ENCODE assay signal across 8 cellular contexts in genomic region chr17:36148559-36149295, GRCh38. TPM values are rescaled to one million over a fixed set of nuclear protein-coding genes. Genes with fewer than 3 reads are reported as not detected.
DNase-seq lines count a peak whose midpoint lies in the region; ATAC-seq, FAIRE-seq and TF ChIP-seq lines count a peak whose summit lies in the region.

No MANE protein-coding gene starts in this region.

- FAIRE-seq in GM12892 (lab: Jason Lieb, UNC): no peak

- peak; percentile 81 to 89 for ATAC-seq in activated naive CD4-positive, alpha-beta T cell treated with anti-CD3 and anti-CD28 coated beads, Interleukin-2, amount 50 U/mL, for 72 hours

- H3K27ac Mint-ChIP-seq in activated naive CD4-positive, alpha-beta T cell treated with anti-CD3 and anti-CD28 coated beads, Interleukin-2, amount 50 U/mL, for 72 hours: no peak overlapping the region

- H3K9me3 ChIP-seq in cardiac muscle cell (ENCODE audit: low read depth) (no peaks in the 10 kb centered on the region), prostate gland (no peaks in the 10 kb centered on the region), uterus (no peaks in the 10 kb centered on the region)

- H3K4me1 ChIP-seq in cardiac muscle cell (ENCODE audit: low read depth) (no peaks in the 10 kb centered on the region), prostate gland (replicated peaks) (no peaks in the 10 kb centered on the region), uterus (no peaks in the 10 kb centered on the region)

- peaks cover 5% of the 10 kb centered on the region for H3K27me3 ChIP-seq in cardiac muscle cell
- no peaks in the 10 kb centered on the region for H3K27me3 ChIP-seq in prostate gland (replicated peaks; ENCODE audit: insufficient read depth)
- no peaks in the 10 kb centered on the region for H3K27me3 ChIP-seq in uterus

- H3K27ac ChIP-seq in cardiac muscle cell: no peak overlapping the region
- no peak overlapping the region for H3K27ac ChIP-seq in prostate gland
- H3K27ac ChIP-seq in uterus: no peak overlapping the region

- H3K4me3 ChIP-seq in Jurkat, Clone E6-1 (ENCODE audit: low read length): no peak overlapping the region
- no peak overlapping the region for H3K4me3 ChIP-seq in cardiac muscle cell
- no peak overlapping the region for H3K4me3 ChIP-seq in prostate gland
- no peak overlapping the region for H3K4me3 ChIP-seq in uterus

- DNase-seq in A172 (ENCODE audit: low spot score) (peak; percentile 65), GM12892 (ENCODE audit: insufficient read length) (peak; percentile 50), SKM-1 treated with dmso at 0.1 percent for 144 hours (lab: John Stamatoyannopoulos, UW; ENCODE audit: unreplicated experiment) (peak; percentile 82), cardiac muscle cell (ENCODE audit: low read depth in 1 of 2, low spot score in 1 of 2) (peak; percentile 74 to 76), prostate gland (ENCODE audit: low spot score) (peak; percentile 61), uterus (peak; percentile 18 to 57)
- peak; percentile 30 for DNase-seq in Jurkat, Clone E6-1 (ENCODE audit: low read depth, low spot score)
- DNase-seq in activated naive CD4-positive, alpha-beta T cell treated with anti-CD3 and anti-CD28 coated beads, Interleukin-2, amount 50 U/mL, for 72 hours (ENCODE audit: low spot score in 2 of 2): peak; percentile 66 to 72

- TF ChIP-seq CTCF in cardiac muscle cell (IDR thresholded peaks at IDR 0.05; ENCODE audit: low read depth, low read length) (peak; percentile 100), prostate gland (IDR thresholded peaks at IDR 0.05) (peak; percentile 94 to 100 (median 96)), uterus (IDR thresholded peaks at IDR 0.05) (peak; percentile 60 to 77 (median 68))

- H3K9me3 Mint-ChIP-seq in activated naive CD4-positive, alpha-beta T cell treated with anti-CD3 and anti-CD28 coated beads, Interleukin-2, amount 50 U/mL, for 72 hours: no peaks in the 10 kb centered on the region

- intact Hi-C loops in prostate gland (cut with DNase I) (loop anchor here (10.0 kb wide), 2 partner anchors 174 to 336 kb away; partner anchors contain the start of gene ZNHIT3), uterus (cut with DNase I; ENCODE audit: low total_unique reads) (no loop called here)

- TF ChIP-seq POLR2A in GM12892 (IDR thresholded peaks at IDR 0.05; ENCODE audit: low read depth, low read length) (no peak), prostate gland (IDR thresholded peaks at IDR 0.05) (no peak), uterus (IDR thresholded peaks at IDR 0.05) (no peak)

- WGBS in prostate gland: 29% methylated on average over 6 of the region's 6 CpGs

- no peaks in the 10 kb centered on the region for H3K36me3 Mint-ChIP-seq in activated naive CD4-positive, alpha-beta T cell treated with anti-CD3 and anti-CD28 coated beads, Interleukin-2, amount 50 U/mL, for 72 hours

- H3K36me3 ChIP-seq in cardiac muscle cell: no peaks in the 10 kb centered on the region
- H3K36me3 ChIP-seq in prostate gland: no peaks in the 10 kb centered on the region
- H3K36me3 ChIP-seq in uterus: no peaks in the 10 kb centered on the region

RNA-seq across cellular contexts. Expression of gene TBC1D3B, which starts 27.7 kb away (rescaled TPM):
- 1.9 and 3.7 TPM in 2 replicates for total RNA-seq in A172 (2014; rRNA removed; shearing (Covaris generic))
- 2.0 TPM for polyA plus RNA-seq in GM12892 (2012; ENCODE audit: missing spikeins)
- 10.9 TPM for polyA plus RNA-seq in Jurkat, Clone E6-1 (2012; ENCODE audit: insufficient read depth, insufficient read length)
- 1 to 10 TPM; 4.3 to 7.6 TPM for total RNA-seq in activated naive CD4-positive, alpha-beta T cell treated with anti-CD3 and anti-CD28 coated beads, Interleukin-2, amount 50 U/mL, for 72 hours
- total RNA-seq in cardiac muscle cell (2.3 and 5.5 TPM in 2 replicates), prostate gland (1 to 10 TPM in 1 of 2 donors, under 1 TPM in 1; 0.96 to 3.9 TPM), uterus (10 to 100 TPM in 1 of 4 donors, not detected in 3; 10.9 TPM)
- polyA plus RNA-seq in cardiac muscle cell: 4.0 and 4.7 TPM in 2 replicates

RNA-seq across cellular contexts. Expression of gene CCL4, which starts 45.1 kb away (rescaled TPM):
- not detected in 2 replicates for total RNA-seq in A172 (2014; rRNA removed; shearing (Covaris generic))
- polyA plus RNA-seq in GM12892 (2012; ENCODE audit: missing spikeins): 118 TPM
- polyA plus RNA-seq in Jurkat, Clone E6-1 (2012; ENCODE audit: insufficient read depth, insufficient read length): not detected
- total RNA-seq in activated naive CD4-positive, alpha-beta T cell treated with anti-CD3 and anti-CD28 coated beads, Interleukin-2, amount 50 U/mL, for 72 hours: 10 to 100 TPM; 22.9 to 65.8 TPM
- total RNA-seq in cardiac muscle cell: not detected in 2 replicates
- polyA plus RNA-seq in cardiac muscle cell: not detected in 2 replicates
- 1 to 10 TPM in 1 of 2 donors, under 1 TPM in 1; 0.57 to 1.5 TPM for total RNA-seq in prostate gland
- 1 to 10 TPM; 1.0 to 2.5 (median 1.5) TPM for total RNA-seq in uterus

RNA-seq across cellular contexts. Expression of gene CCL3L1, which starts 47.8 kb away (rescaled TPM):
- not detected in 2 replicates for total RNA-seq in A172 (2014; rRNA removed; shearing (Covaris generic))
- polyA plus RNA-seq in GM12892 (2012; ENCODE audit: missing spikeins): 68.8 TPM
- not detected for polyA plus RNA-seq in Jurkat, Clone E6-1 (2012; ENCODE audit: insufficient read depth, insufficient read length)
- total RNA-seq in activated naive CD4-positive, alpha-beta T cell treated with anti-CD3 and anti-CD28 coated beads, Interleukin-2, amount 50 U/mL, for 72 hours: 1 to 10 TPM; 2.5 to 5.6 TPM
- total RNA-seq in cardiac muscle cell (not detected in 2 replicates), prostate gland (not detected), uterus (1 to 10 TPM in 1 of 4 donors, not detected in 3; 2.3 TPM)
- polyA plus RNA-seq in cardiac muscle cell: 0.24 TPM in 1 of 2 replicates, not detected in the other

RNA-seq across cellular contexts. Expression of gene CCL3, which starts 58.8 kb away (rescaled TPM):
- not detected in 2 replicates for total RNA-seq in A172 (2014; rRNA removed; shearing (Covaris generic))
- polyA plus RNA-seq in GM12892 (2012; ENCODE audit: missing spikeins): 413 TPM
- not detected for polyA plus RNA-seq in Jurkat, Clone E6-1 (2012; ENCODE audit: insufficient read depth, insufficient read length)
- total RNA-seq in activated naive CD4-positive, alpha-beta T cell treated with anti-CD3 and anti-CD28 coated beads, Interleukin-2, amount 50 U/mL, for 72 hours: 10 to 100 TPM; 34.3 to 64.4 TPM
- not detected in 2 replicates for total RNA-seq in cardiac muscle cell
- not detected in 2 replicates for polyA plus RNA-seq in cardiac muscle cell
- not detected for total RNA-seq in prostate gland
- 1 to 10 TPM in 1 of 4 donors, under 1 TPM in 1, not detected in 2; 0.49 to 6.5 TPM for total RNA-seq in uterus

Comparison
In these comparisons a context has a peak if more than half of its experiments do, and no peak if none do; other contexts are left out.
1. DNase-seq: peak in every context shown above with its lines; median percentile 82 in SKM-1 treated with dmso at 0.1 percent for 144 hours; 75 in cardiac muscle cell; 69 in activated naive CD4-positive, alpha-beta T cell treated with anti-CD3 and anti-CD28 coated beads, Interleukin-2, amount 50 U/mL, for 72 hours; 65 in A172; 61 in prostate gland; 50 in GM12892; 38 in uterus; 30 in Jurkat, Clone E6-1.
2. RNA of gene CCL4, which starts 45.1 kb away (total RNA-seq): 22.9 to 65.8 TPM in activated naive CD4-positive, alpha-beta T cell treated with anti-CD3 and anti-CD28 coated beads, Interleukin-2, amount 50 U/mL, for 72 hours; 1.0 to 2.5 TPM in uterus, 0.57 to 1.5 TPM in prostate gland, not detected in A172 and not detected in cardiac muscle cell; every median in the first group is over 4 times any median in the second.
3. Peak in every context shown above with its lines, with median percentiles within 50 percentile points of each other: CTCF ChIP-seq.